8 cellular contexts compared by ENCODE assay signal in genomic region chr17:74873036-74873873, GRCh38. TPM values are rescaled to one million over a fixed set of nuclear protein-coding genes. Genes with fewer than 3 reads are reported as not detected.
DNase-seq lines count a peak whose midpoint lies in the region; ATAC-seq and TF ChIP-seq lines count a peak whose summit lies in the region.

No MANE protein-coding gene starts in this region.

- H3K27ac Mint-ChIP-seq in Calu3 (ENCODE audit: unreplicated experiment) (peak overlapping the region; percentile 98), endodermal cell (peak overlapping the region; percentile 96)

- no peak overlapping the region for H2AK5ac ChIP-seq in mesendoderm (ENCODE audit: low read length)

- H3K27me3 Mint-ChIP-seq in Calu3 (ENCODE audit: unreplicated experiment) = no peaks in the 10 kb centered on the region
- H3K27me3 Mint-ChIP-seq in endodermal cell (ENCODE audit: insufficient read depth) = peaks cover 6% of the 10 kb centered on the region

- H3K27me3 ChIP-seq in HUES48 (ENCODE audit: control insufficient read depth, insufficient read depth, low read length) (no peaks in the 10 kb centered on the region; the same call in 1 of the 2 replicates), NT2/D1 (ENCODE audit: insufficient read depth, insufficient read length) (peaks cover 5% of the 10 kb centered on the region), endodermal cell (ENCODE audit: control insufficient read depth, insufficient read depth, low read length, poor library complexity, severe bottlenecking) (no peaks in the 10 kb centered on the region), mesendoderm (ENCODE audit: insufficient read depth, low read length, poor library complexity) (no peaks in the 10 kb centered on the region)

- H3K79me2 ChIP-seq in mesendoderm (ENCODE audit: control insufficient read depth, insufficient read depth, low read length) = no peaks in the 10 kb centered on the region

- H3K9ac ChIP-seq in HUES48 (ENCODE audit: low read depth, low read length) = peak overlapping the region; percentile 84
- peak overlapping the region; percentile 91 for H3K9ac ChIP-seq in NT2/D1 (ENCODE audit: insufficient read length, low read depth)
- peak overlapping the region; percentile 86 for H3K9ac ChIP-seq in endodermal cell (ENCODE audit: extremely low read depth, low read length, poor library complexity, severe bottlenecking)
- peak overlapping the region; percentile 75 for H3K9ac ChIP-seq in mesendoderm (ENCODE audit: low read length)

- H3K36me3 Mint-ChIP-seq in Calu3 (ENCODE audit: insufficient read depth, unreplicated experiment) (peaks cover 23% of the 10 kb centered on the region), endodermal cell (ENCODE audit: low read depth) (peaks cover 4% of the 10 kb centered on the region)

- H3K56ac ChIP-seq in mesendoderm (ENCODE audit: low read length) = peak overlapping the region; percentile 87

- H2BK120ac ChIP-seq in mesendoderm (ENCODE audit: low read depth, low read length) = no peak overlapping the region

- H3K79me1 ChIP-seq in mesendoderm (ENCODE audit: low read length) = no peaks in the 10 kb centered on the region

- peak overlapping the region; percentile 71 for H3K4me2 ChIP-seq in mesendoderm (ENCODE audit: low read length)

- intact Hi-C loops in Calu3 (cut with micrococcal nuclease; ENCODE audit: unreplicated experiment) = no loop called here

- H3K9me3 ChIP-seq in HUES48 (ENCODE audit: control insufficient read depth, insufficient read depth, low read length) (no peaks in the 10 kb centered on the region), NT2/D1 (ENCODE audit: insufficient read depth, low read length) (no peaks in the 10 kb centered on the region), endodermal cell (ENCODE audit: control insufficient read depth, low read length) (no peaks in the 10 kb centered on the region)

- H3K27ac ChIP-seq in HUES48 (ENCODE audit: low read depth, low read length) (peak overlapping the region; percentile 92), endodermal cell (ENCODE audit: low read depth, low read length) (peak overlapping the region; percentile 77), mesendoderm (ENCODE audit: low read depth, low read length) (no peak overlapping the region)

- H2BK15ac ChIP-seq in mesendoderm (replicated peaks; ENCODE audit: low read depth) = no peak overlapping the region

- DNase-seq in Calu3 (peak; percentile 98), NT2/D1 (ENCODE audit: low read depth, low spot score) (peak; percentile 98), endodermal cell (peak; percentile 100), mesendoderm (peak; percentile 100)
- DNase-seq in activated CD8-positive, alpha-beta memory T cell treated with anti-CD3 and anti-CD28 coated beads, Interleukin-2, amount 50 U/mL, for 24 hours (ENCODE audit: extremely low read depth) = peak; percentile 98
- DNase-seq in stimulated activated CD8-positive, alpha-beta memory T cell treated with anti-CD3 and anti-CD28 coated beads, Interleukin-12 subunit alpha, Interleukin-12 subunit beta, amount 100 ng/mL, for 4 hours (ENCODE audit: low read depth) = peak; percentile 97

- BruUV-seq in Calu3 (replicated peaks; lab: Mats Ljungman, UMichigan) = TSS peak; percentile 98

- no peak overlapping the region for H4K8ac ChIP-seq in mesendoderm (ENCODE audit: low read depth, low read length)

- peaks cover 37% of the 10 kb centered on the region for H3K4me1 Mint-ChIP-seq in Calu3 (ENCODE audit: low read depth, unreplicated experiment)
- peaks cover 16% of the 10 kb centered on the region for H3K4me1 Mint-ChIP-seq in endodermal cell

- no peak overlapping the region for H2BK5ac ChIP-seq in mesendoderm (ENCODE audit: low read length)

- H4K5ac ChIP-seq in mesendoderm (ENCODE audit: low read length) = no peak overlapping the region

- H3K4me3 Mint-ChIP-seq in Calu3 (ENCODE audit: low read depth, unreplicated experiment) (peak overlapping the region; percentile 92), endodermal cell (peak overlapping the region; percentile 73)

- H3K36me3 ChIP-seq in HUES48 (ENCODE audit: control insufficient read depth, insufficient read depth, low read length) (peaks cover 6% of the 10 kb centered on the region; the same call in 1 of the 2 replicates), NT2/D1 (ENCODE audit: insufficient read depth, insufficient read length, low read length) (peaks cover 27% of the 10 kb centered on the region), endodermal cell (ENCODE audit: control insufficient read depth, insufficient read depth, low read length) (peaks cover 3% of the 10 kb centered on the region), mesendoderm (ENCODE audit: control insufficient read depth, insufficient read depth, low read length) (no peaks in the 10 kb centered on the region)

- no peak overlapping the region for H3K4ac ChIP-seq in mesendoderm (ENCODE audit: low read depth, low read length)

- H3K4me3 ChIP-seq in HUES48 (ENCODE audit: low read depth, low read length) (peak overlapping the region; percentile 81), NT2/D1 (ENCODE audit: insufficient read length, low read depth) (peak overlapping the region; percentile 89), endodermal cell (ENCODE audit: low read length) (peak overlapping the region; percentile 95), mesendoderm (ENCODE audit: low read length) (peak overlapping the region; percentile 61)

- peak; percentile 92 for ATAC-seq in GM21423 (IDR thresholded peaks at IDR 0.05; ENCODE audit: unreplicated experiment)

- peaks cover 14% of the 10 kb centered on the region; the same call in 1 of the 2 replicates for H3K4me1 ChIP-seq in HUES48 (ENCODE audit: control insufficient read depth, insufficient read depth, low read length)
- peaks cover 17% of the 10 kb centered on the region for H3K4me1 ChIP-seq in NT2/D1 (ENCODE audit: insufficient read depth, insufficient read length)
- H3K4me1 ChIP-seq in endodermal cell (ENCODE audit: control insufficient read depth, insufficient read depth, low read length) = no peaks in the 10 kb centered on the region
- peaks cover 5% of the 10 kb centered on the region for H3K4me1 ChIP-seq in mesendoderm (ENCODE audit: control insufficient read depth, low read depth, low read length)

- WGBS in endodermal cell (ENCODE audit: insufficient coverage in 1 of 2, insufficient read length in 1 of 2), 2 experiments = 0% methylated on average over 24 to 55 of the region's 55 CpGs
- no CpG with 5 or more reads among the region's 55 CpGs for WGBS in mesendoderm (ENCODE audit: extremely low coverage, insufficient coverage, low lambda C conversion rate)

- CTCF ChIA-PET in Calu3 (lab: Charles Lee) = interaction anchor here (0.5 to 1.5 kb wide), 19 partner anchors 11 to 440 kb away, joined by 3 to 16 read pairs (median 5); partner anchors contain the start of gene NAT9

- no peak overlapping the region for H3K23ac ChIP-seq in mesendoderm (ENCODE audit: low read length)

- no peak overlapping the region for H3K18ac ChIP-seq in mesendoderm (ENCODE audit: low read length)

- H3K9me3 Mint-ChIP-seq in Calu3 (ENCODE audit: low read depth, unreplicated experiment) = no peaks in the 10 kb centered on the region
- H3K9me3 Mint-ChIP-seq in endodermal cell = no peaks in the 10 kb centered on the region

- TF ChIP-seq CTCF in Calu3 (IDR thresholded peaks at IDR 0.05; ENCODE audit: unreplicated experiment) (no peak), endodermal cell (conservative IDR thresholded peaks at IDR 0.05) (no peak)

RNA-seq across cellular contexts. Expression of gene FDXR, which starts 0.5 kb away (rescaled TPM):
- total RNA-seq in Calu3 (2022) (8.4 and 13.5 TPM in 2 replicates), endodermal cell (10 to 100 TPM; 17.3 to 19.4 TPM)
- 14.8 TPM for polyA plus RNA-seq in endodermal cell (2013, experiment 1 of 2)
- 13.9 TPM for polyA plus RNA-seq in endodermal cell (2013, experiment 2 of 2)
- 6.1 TPM for polyA plus RNA-seq in mesendoderm (2013, experiment 1 of 2)
- polyA plus RNA-seq in mesendoderm (2013, experiment 2 of 2) = 6.1 TPM

RNA-seq across cellular contexts. Expression of gene GRIN2C, which starts 13.6 kb away (rescaled TPM):
- not detected in 2 replicates for total RNA-seq in Calu3 (2022)
- under 1 TPM; 0.24 to 0.31 TPM for total RNA-seq in endodermal cell
- 0.36 TPM for polyA plus RNA-seq in endodermal cell (2013, experiment 1 of 2)
- polyA plus RNA-seq in endodermal cell (2013, experiment 2 of 2) = 0.33 TPM
- polyA plus RNA-seq in mesendoderm (2013, experiment 1 of 2) = 0.01 TPM
- 0.01 TPM for polyA plus RNA-seq in mesendoderm (2013, experiment 2 of 2)

RNA-seq across cellular contexts. Expression of gene FADS6, which starts 20.2 kb away (rescaled TPM):
- total RNA-seq in Calu3 (2022) = not detected in 2 replicates
- 1 to 10 TPM; 4.7 to 5.7 TPM for total RNA-seq in endodermal cell
- polyA plus RNA-seq in endodermal cell (2013, experiment 1 of 2) = 0.68 TPM
- 0.33 TPM for polyA plus RNA-seq in endodermal cell (2013, experiment 2 of 2)
- 0.41 TPM for polyA plus RNA-seq in mesendoderm (2013, experiment 1 of 2)
- 0.28 TPM for polyA plus RNA-seq in mesendoderm (2013, experiment 2 of 2)

RNA-seq across cellular contexts. Expression of gene USH1G, which starts 49.8 kb away (rescaled TPM):
- total RNA-seq in Calu3 (2022) (0.24 TPM in 1 of 2 replicates, not detected in the other), endodermal cell (under 1 TPM; 0.11 to 0.13 TPM)
- polyA plus RNA-seq in endodermal cell (2013, experiment 1 of 2) = 0.32 TPM
- 0.25 TPM for polyA plus RNA-seq in endodermal cell (2013, experiment 2 of 2)
- polyA plus RNA-seq in mesendoderm (2013, experiment 1 of 2) = 0.14 TPM
- 0.21 TPM for polyA plus RNA-seq in mesendoderm (2013, experiment 2 of 2)

RNA-seq across cellular contexts. Expression of gene OTOP2, which starts 50.8 kb away (rescaled TPM):
- total RNA-seq in Calu3 (2022) = not detected in 2 replicates
- total RNA-seq in endodermal cell = not detected
- polyA plus RNA-seq in endodermal cell (2013, experiment 1 of 2) = not detected
- polyA plus RNA-seq in endodermal cell (2013, experiment 2 of 2) = not detected
- not detected for polyA plus RNA-seq in mesendoderm (2013, experiment 1 of 2)
- polyA plus RNA-seq in mesendoderm (2013, experiment 2 of 2) = not detected
